In the genomic region with DNA sequence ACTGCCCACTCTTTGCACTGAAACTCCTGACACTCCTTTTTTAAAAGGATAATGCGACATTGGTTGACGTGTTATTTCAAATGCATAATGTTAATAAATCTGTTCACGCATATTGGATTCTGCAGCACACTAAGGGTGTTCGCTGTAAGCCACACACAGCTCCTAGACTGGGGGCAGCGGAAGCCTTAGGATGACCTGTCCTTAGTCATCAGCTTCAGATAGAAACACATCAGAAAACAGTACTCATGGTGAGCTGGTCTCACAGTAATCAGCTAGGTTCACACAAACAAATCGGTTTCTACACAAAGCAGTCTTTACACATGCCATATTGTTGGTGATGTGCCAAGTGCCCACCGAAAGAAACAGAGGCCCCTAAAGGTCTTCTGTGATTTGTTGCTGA, we compare ENCODE assay signal across 9 cellular contexts. TPM values are rescaled to one million over a fixed set of nuclear protein-coding genes. Genes with fewer than 3 reads are reported as not detected.
"Had no signal": no experiment of that assay in that cellular context is flagged by ENCODE, and none has a peak within 500 bp of the region (broad histone marks: within the 10 kb centered on the region; RNA-seq: fewer than 3 reads in every experiment).

No MANE protein-coding gene starts in this region.

- DNase-seq: H9, HCEC 1CT, KBM-7 had no signal

- FAIRE-seq: H1, H54, HepG2 had no signal

RNA-seq across cellular contexts. Expression of a gene that starts 4.3 kb away (rescaled TPM):
- total RNA-seq: GM23338, H1, H9, HepG2, HT-29 had no signal
- polyA plus RNA-seq: GM23338, H1, HepG2, IgD-negative memory B cell had no signal
